In the genomic region with DNA sequence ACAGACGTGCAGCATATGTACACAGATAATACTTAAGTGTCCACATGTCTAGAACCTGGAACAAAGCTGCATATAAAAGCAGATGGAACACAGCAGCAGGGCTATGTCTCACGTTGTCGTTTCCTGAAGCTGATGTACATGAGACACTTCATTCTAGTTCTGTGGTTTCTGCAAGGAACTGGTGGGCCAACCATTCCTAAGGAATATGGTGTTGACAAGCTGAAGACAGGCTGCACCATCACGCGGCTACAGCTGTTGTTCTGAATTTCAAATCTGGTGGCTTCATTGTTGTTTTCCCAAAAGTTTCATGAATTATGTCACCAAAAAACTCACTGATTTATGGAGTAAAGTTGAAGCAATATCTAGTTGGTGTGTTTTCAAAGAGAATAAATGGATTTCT, we compare ENCODE assay signal across 22 cellular contexts. TPM values are rescaled to one million over a fixed set of nuclear protein-coding genes. Genes with fewer than 3 reads are reported as not detected.
DNase-seq lines count a peak whose midpoint lies in the region; ATAC-seq and TF ChIP-seq lines count a peak whose summit lies in the region.
"Had no signal": no experiment of that assay in that cellular context is flagged by ENCODE, and none has a peak within 500 bp of the region (broad histone marks: within the 10 kb centered on the region; RNA-seq: fewer than 3 reads in every experiment).

No MANE protein-coding gene starts in this region.

- no peaks in the 10 kb centered on the region for H3K9me3 Mint-ChIP-seq in stimulated activated effector memory CD8-positive, alpha-beta T cell treated with anti-CD3 and anti-CD28 coated beads, Interleukin-12 subunit alpha, Interleukin-12 subunit beta, amount 100 ng/mL, for 72 hours
- H3K9me3 Mint-ChIP-seq: CD4-positive, alpha-beta memory T cell had no signal

- peak; percentile 6 for DNase-seq in left ventricle myocardium inferior
- no peak for DNase-seq in cardiac septum (ENCODE audit: low spot score)
- DNase-seq in brain microvascular endothelial cell, result peak; percentile 37
- peak; percentile 62 for DNase-seq in fibroblast of mammary gland (ENCODE audit: low read depth)
- DNase-seq in stimulated activated effector memory CD8-positive, alpha-beta T cell treated with anti-CD3 and anti-CD28 coated beads, Interleukin-12 subunit alpha, Interleukin-12 subunit beta, amount 100 ng/mL, for 72 hours (ENCODE audit: low spot score in 2 of 2), result no peak
- DNase-seq in islet precursor cell, result no peak
- no peak for DNase-seq in COLO668 (lab: John Stamatoyannopoulos, UW; ENCODE audit: unreplicated experiment)
- no peak for DNase-seq in NK-92 treated with Interleukin-12 subunit alpha and Interleukin-12 subunit beta, amount 100 ng/mL, for 24 hours (lab: John Stamatoyannopoulos, UW)
- DNase-seq: 8988T; ACHN; Caco-2; CD4-positive, alpha-beta memory T cell; Kasumi-1; NCI-H1105 treated with DMSO at 0.1 percent for 48 hours; NCI-H146; NCI-H1930; NCI-H2107; NCI-H446 treated with DMSO at 0.1 percent for 48 hours; NCI-H526; NCI-H82; SK-N-SH had no signal

- H3K4me1 Mint-ChIP-seq in stimulated activated effector memory CD8-positive, alpha-beta T cell treated with anti-CD3 and anti-CD28 coated beads, Interleukin-12 subunit alpha, Interleukin-12 subunit beta, amount 100 ng/mL, for 72 hours, result peaks cover 9% of the 10 kb centered on the region

- no peak for TF ChIP-seq CTCF in left ventricle myocardium inferior (IDR thresholded peaks at IDR 0.05; ENCODE audit: borderline replicate concordance)
- TF ChIP-seq CTCF in brain microvascular endothelial cell (IDR thresholded peaks at IDR 0.05; ENCODE audit: low read depth, low read length, missing control alignments), result no peak
- TF ChIP-seq CTCF in fibroblast of mammary gland (conservative IDR thresholded peaks at IDR 0.05; ENCODE audit: control insufficient read depth, insufficient read depth, low read depth, low read length), result no peak

- ATAC-seq in stimulated activated effector memory CD8-positive, alpha-beta T cell treated with anti-CD3 and anti-CD28 coated beads, Interleukin-12 subunit alpha, Interleukin-12 subunit beta, amount 100 ng/mL, for 72 hours, result no peak
- ATAC-seq: Panc1 had no signal

- no peaks in the 10 kb centered on the region for H3K36me3 Mint-ChIP-seq in stimulated activated effector memory CD8-positive, alpha-beta T cell treated with anti-CD3 and anti-CD28 coated beads, Interleukin-12 subunit alpha, Interleukin-12 subunit beta, amount 100 ng/mL, for 72 hours

- H3K27me3 ChIP-seq in left ventricle myocardium inferior (ENCODE audit: low read depth) (no peaks in the 10 kb centered on the region), brain microvascular endothelial cell (replicated peaks) (no peaks in the 10 kb centered on the region)

- H3K36me3 ChIP-seq in left ventricle myocardium inferior, result no peaks in the 10 kb centered on the region
- no peaks in the 10 kb centered on the region for H3K36me3 ChIP-seq in brain microvascular endothelial cell (replicated peaks)

- H3K4me3 ChIP-seq in left ventricle myocardium inferior (no peak overlapping the region), brain microvascular endothelial cell (ENCODE audit: low read depth, low read length) (no peak overlapping the region), fibroblast of mammary gland (ENCODE audit: control insufficient read depth, low read depth, low read length) (no peak overlapping the region)

- in situ Hi-C loops in brain microvascular endothelial cell (cut with HindIII; ENCODE audit: low pct_ligation_motif_present, low sequenced_read_pairs), result no loop called here

- no peak overlapping the region for H3K4me3 Mint-ChIP-seq in stimulated activated effector memory CD8-positive, alpha-beta T cell treated with anti-CD3 and anti-CD28 coated beads, Interleukin-12 subunit alpha, Interleukin-12 subunit beta, amount 100 ng/mL, for 72 hours
- H3K4me3 Mint-ChIP-seq: CD4-positive, alpha-beta memory T cell had no signal

- H3K27ac Mint-ChIP-seq in stimulated activated effector memory CD8-positive, alpha-beta T cell treated with anti-CD3 and anti-CD28 coated beads, Interleukin-12 subunit alpha, Interleukin-12 subunit beta, amount 100 ng/mL, for 72 hours, result peak overlapping the region; percentile 57

- no peaks in the 10 kb centered on the region for H3K9me3 ChIP-seq in left ventricle myocardium inferior (replicated peaks)
- H3K9me3 ChIP-seq: Caco-2, SK-N-SH had no signal

- no peak overlapping the region for H3K27ac ChIP-seq in left ventricle myocardium inferior (replicated peaks)
- H3K27ac ChIP-seq in brain microvascular endothelial cell, result peak overlapping the region; percentile 89

- no peaks in the 10 kb centered on the region for H3K4me1 ChIP-seq in left ventricle myocardium inferior

- intact Hi-C loops in left ventricle myocardium inferior (cut with micrococcal nuclease), result no loop called here
- intact Hi-C loops in cardiac septum (cut with DNase I), result no loop called here

RNA-seq across cellular contexts. Expression of a gene that starts 33.7 kb away (rescaled TPM):
- total RNA-seq in left ventricle myocardium inferior (130 TPM), cardiac septum (106 TPM)

Comparison
In these comparisons a context has a peak if more than half of its experiments do, and no peak if none do; other contexts are left out.
1. DNase-seq: peak in left ventricle myocardium inferior (single experiment), brain microvascular endothelial cell (single experiment) and fibroblast of mammary gland (single experiment); none in cardiac septum (single experiment), stimulated activated effector memory CD8-positive, alpha-beta T cell treated with anti-CD3 and anti-CD28 coated beads, Interleukin-12 subunit alpha, Interleukin-12 subunit beta, amount 100 ng/mL, for 72 hours (0 of 2), islet precursor cell (single experiment), COLO668 (single experiment) and NK-92 treated with Interleukin-12 subunit alpha and Interleukin-12 subunit beta, amount 100 ng/mL, for 24 hours (single experiment).